Comparison of ENCODE assay signal across 14 cellular contexts in genomic region chr6:108167449-108167903, GRCh38. TPM values are rescaled to one million over a fixed set of nuclear protein-coding genes. Genes with fewer than 3 reads are reported as not detected.
DNase-seq lines count a peak whose midpoint lies in the region; ATAC-seq, FAIRE-seq and TF ChIP-seq lines count a peak whose summit lies in the region.
"Had no signal": no experiment of that assay in that cellular context is flagged by ENCODE, and none has a peak within 500 bp of the region (broad histone marks: within the 10 kb centered on the region; RNA-seq: fewer than 3 reads in every experiment).

No MANE protein-coding gene starts in this region.

- intact Hi-C loops in endothelial cell of umbilical vein (cut with micrococcal nuclease) (loop anchor here (5.0 kb wide), 1 partner anchor 325 kb away; no protein-coding TSS in a partner anchor), stomach (cut with DNase I; ENCODE audit: low total_unique reads) (no loop called here)

- in situ Hi-C loops in GM13977 (cut with MboI; ENCODE audit: low pct_unique_long_range_greater_than_20kb, low sequenced_read_pairs, unreplicated experiment), result no loop called here

- peak overlapping the region; percentile 70 for H3K23ac ChIP-seq in neuronal stem cell (ENCODE audit: low read depth, low read length, poor library complexity)

- peak overlapping the region; percentile 95 for H2BK12ac ChIP-seq in neuronal stem cell (ENCODE audit: low read length)

- no peak overlapping the region for H3K14ac ChIP-seq in neuronal stem cell (ENCODE audit: low read length)

- H3K9me3 Mint-ChIP-seq in WTC11, result no peaks in the 10 kb centered on the region

- DNase-seq in GM13977 (ENCODE audit: low spot score), result peak; percentile 45
- peak; percentile 62 for DNase-seq in WTC11 (ENCODE audit: low spot score)
- no peak for DNase-seq in endothelial cell of umbilical vein (ENCODE audit: low read depth, low spot score)
- peak; percentile 48 for DNase-seq in neuronal stem cell (ENCODE audit: low spot score)
- no peak for DNase-seq in NCI-H187 (lab: John Stamatoyannopoulos, UW)
- no peak for DNase-seq in stomach
- DNase-seq: activated effector memory CD4-positive, alpha-beta T cell treated with Interleukin-2 at 50 U/mL for 16 hours; DMS 273 treated with DMSO at 0.1 percent for 48 hours; stimulated activated naive CD4-positive, alpha-beta T cell; SW 1271 had no signal

- H2BK5ac ChIP-seq in neuronal stem cell (ENCODE audit: low read length), result peak overlapping the region; percentile 89

- no peaks in the 10 kb centered on the region for H3K79me1 ChIP-seq in neuronal stem cell (ENCODE audit: low read depth, low read length)

- no peak overlapping the region for H3K4me2 ChIP-seq in endothelial cell of umbilical vein (ENCODE audit: insufficient read depth, low read length)
- peak overlapping the region; percentile 55 for H3K4me2 ChIP-seq in neuronal stem cell (ENCODE audit: insufficient read depth, low read length, poor library complexity, severe bottlenecking)

- H3K4ac ChIP-seq in neuronal stem cell (ENCODE audit: low read length), result peak overlapping the region; percentile 53

- no peak overlapping the region for H4K8ac ChIP-seq in neuronal stem cell (ENCODE audit: low read depth, low read length)

- H4K91ac ChIP-seq in neuronal stem cell (ENCODE audit: low read depth, low read length, poor library complexity), result peak overlapping the region; percentile 46

- peak overlapping the region; percentile 59 for H3K4me3 Mint-ChIP-seq in WTC11

- ATAC-seq in WTC11, result peak; percentile 2
- no peak for ATAC-seq in HG02571 (IDR thresholded peaks at IDR 0.05; ENCODE audit: unreplicated experiment)

- H2AFZ ChIP-seq in endothelial cell of umbilical vein (ENCODE audit: low read depth, low read length), result no peak overlapping the region
- peak overlapping the region; percentile 87 for H2AFZ ChIP-seq in neuronal stem cell (ENCODE audit: low read length)

- no peaks in the 10 kb centered on the region for H4K20me1 ChIP-seq in endothelial cell of umbilical vein (replicated peaks; ENCODE audit: control insufficient read depth, extremely low read depth, insufficient read depth, low read length)

- no peak for FAIRE-seq in endothelial cell of umbilical vein (lab: Jason Lieb, UNC)

- H2AK5ac ChIP-seq in neuronal stem cell (ENCODE audit: low read depth, low read length), result no peak overlapping the region

- 0 out of 2 replicates have a peak, but pooled peaks cover 3% of the 10 kb centered on the region for H3K36me3 Mint-ChIP-seq in WTC11

- peaks cover 63% of the 10 kb centered on the region for H3K4me1 Mint-ChIP-seq in WTC11

- peaks cover 100% of the 10 kb centered on the region for H3K27me3 Mint-ChIP-seq in WTC11 (ENCODE audit: low read depth)

- H3K27ac Mint-ChIP-seq in WTC11, result no peak overlapping the region

- H3K27ac ChIP-seq in endothelial cell of umbilical vein (ENCODE audit: insufficient read depth, low read depth, low read length) (no peak overlapping the region), neuronal stem cell (replicated peaks; ENCODE audit: low read length) (no peak overlapping the region), stomach (no peak overlapping the region)
- H3K27ac ChIP-seq: left lung, skin epidermis had no signal

- BruUV-seq in endothelial cell of umbilical vein (replicated peaks; lab: Mats Ljungman, UMichigan), result no TSS peak

- no peak for TF ChIP-seq CTCF in GM13977 (IDR thresholded peaks at IDR 0.05; ENCODE audit: extremely low read depth, insufficient read depth, missing control alignments)
- no peak for TF ChIP-seq CTCF in WTC11 (IDR thresholded peaks at IDR 0.05)
- TF ChIP-seq CTCF in endothelial cell of umbilical vein (IDR thresholded peaks at IDR 0.05; ENCODE audit: extremely low read depth in 1 of 2, insufficient read depth in 1 of 2, low read depth in 1 of 2, low read length in 2 of 2), result no peak
- no peak for TF ChIP-seq CTCF in stomach (IDR thresholded peaks at IDR 0.05)

- no CpG with 5 or more reads among the region's 28 CpGs for WGBS in neuronal stem cell (ENCODE audit: extremely low coverage in 2 of 2, insufficient read length in 2 of 2, insufficient replicate concordance in 1 of 2), 2 donors
- WGBS in stomach, 5 donors, result 16 to 26% (median 18%) methylated on average over 17 to 28 of the region's 28 CpGs

- H3K9ac ChIP-seq in endothelial cell of umbilical vein (replicated peaks; ENCODE audit: extremely low read depth, insufficient read depth, low read length) (no peak overlapping the region), neuronal stem cell (ENCODE audit: low read depth, low read length, poor library complexity) (peak overlapping the region; percentile 71)

- peaks cover 97 to 100% of the 10 kb centered on the region in 2 experiments for H3K27me3 ChIP-seq in endothelial cell of umbilical vein (ENCODE audit: control insufficient read depth in 2 of 2, insufficient read depth in 2 of 2, low read length in 2 of 2)
- H3K27me3 ChIP-seq in neuronal stem cell (ENCODE audit: control insufficient read depth in 3 of 3, insufficient read depth in 3 of 3, low read depth in 1 of 3, low read length in 3 of 3), result peaks cover 60 to 100% (median 100%) of the 10 kb centered on the region in 3 experiments
- H3K27me3 ChIP-seq in stomach, result peaks cover 64 to 100% (median 99%) of the 10 kb centered on the region in 3 donors

- TF ChIP-seq EP300 in stomach (IDR thresholded peaks at IDR 0.05), result no peak

- H3K4me1 ChIP-seq in endothelial cell of umbilical vein (ENCODE audit: control insufficient read depth, extremely low read depth, insufficient read depth, low read length) (peaks cover 4% of the 10 kb centered on the region), neuronal stem cell (ENCODE audit: control insufficient read depth in 2 of 2, insufficient read depth in 1 of 2, low read depth in 1 of 2, low read length in 2 of 2) (peaks cover 34 to 53% of the 10 kb centered on the region in 2 donors), stomach (peaks cover 47 to 81% (median 65%) of the 10 kb centered on the region in 4 donors)

- POLR2A ChIA-PET in WTC11 (lab: Charles Lee) (no interaction called here), endothelial cell of umbilical vein (lab: Charles Lee) (no interaction called here)

- no peaks in the 10 kb centered on the region for H3K79me2 ChIP-seq in endothelial cell of umbilical vein (ENCODE audit: control insufficient read depth, insufficient read depth, low read length)

- H2BK120ac ChIP-seq in neuronal stem cell (ENCODE audit: low read depth, low read length), result peak overlapping the region; percentile 53

- CTCF ChIA-PET in WTC11 (lab: Charles Lee) (interaction anchor here (1.5 to 7.3 kb wide), 4 partner anchors 8 to 53 kb away, joined by 5 to 42 read pairs (median 9); no protein-coding TSS in a partner anchor), endothelial cell of umbilical vein (lab: Charles Lee) (interaction anchor here (1.8 kb wide), 1 partner anchor 9 kb away, joined by 6 read pairs; no protein-coding TSS in a partner anchor)

- H2BK15ac ChIP-seq in neuronal stem cell (ENCODE audit: low read length), result peak overlapping the region; percentile 64

- peak overlapping the region; percentile 98 for H3K18ac ChIP-seq in neuronal stem cell (ENCODE audit: low read length)

- H3K36me3 ChIP-seq in endothelial cell of umbilical vein (ENCODE audit: control insufficient read depth in 2 of 2, extremely low read depth in 1 of 2, insufficient read depth in 2 of 2, low read length in 2 of 2) (no peaks in the 10 kb centered on the region), neuronal stem cell (replicated peaks in 1 of 2; ENCODE audit: control insufficient read depth in 2 of 2, insufficient read depth in 2 of 2, low read length in 2 of 2) (no peaks in the 10 kb centered on the region), stomach (no peaks in the 10 kb centered on the region)
- H3K36me3 ChIP-seq: left lung had no signal

- H3K9me3 ChIP-seq in endothelial cell of umbilical vein (replicated peaks; ENCODE audit: control insufficient read depth, insufficient read depth, low read length), result no peaks in the 10 kb centered on the region
- H3K9me3 ChIP-seq in neuronal stem cell (replicated peaks in 1 of 2; ENCODE audit: control insufficient read depth in 2 of 2, insufficient read depth in 1 of 2, low read depth in 1 of 2, low read length in 2 of 2), result peaks cover 0 to 2% of the 10 kb centered on the region in 2 donors
- peaks cover 0 to 8% (median 0%) of the 10 kb centered on the region in 4 donors for H3K9me3 ChIP-seq in stomach
- H3K9me3 ChIP-seq: left lung had no signal

- no peaks in the 10 kb centered on the region for H3K9me1 ChIP-seq in endothelial cell of umbilical vein (replicated peaks; ENCODE audit: control insufficient read depth, extremely low read depth, insufficient read depth, low read length)

- TF ChIP-seq POLR2A in endothelial cell of umbilical vein (IDR thresholded peaks at IDR 0.05; ENCODE audit: low read depth, low read length) (no peak), stomach (IDR thresholded peaks at IDR 0.05) (no peak)

- dilution Hi-C loops in endothelial cell of umbilical vein (cut with MboI; ENCODE audit: extremely low pct_ligation_motif_present, low sequenced_read_pairs), result no loop called here

- H3K4me3 ChIP-seq in endothelial cell of umbilical vein (replicated peaks in 1 of 3; ENCODE audit: insufficient read depth in 1 of 3, low read depth in 1 of 3, low read length in 3 of 3), result no peak overlapping the region
- peak overlapping the region; percentile 37 to 63 for H3K4me3 ChIP-seq in neuronal stem cell (ENCODE audit: low read length in 2 of 2)
- H3K4me3 ChIP-seq in stomach, result peak overlapping the region in 2 of 4 donors; percentile 15 to 20

TF ChIP-seq in WTC11, 78 proteins besides CTCF, POLR2A, EP300 and RAD21 (continues in another document):
- no peak for TF ChIP-seq ZNF423 (CRISPR knock-in tag; IDR thresholded peaks at IDR 0.05)
- TF ChIP-seq CBFB (CRISPR knock-in tag; IDR thresholded peaks at IDR 0.05; ENCODE audit: low read depth), result no peak
- TF ChIP-seq SP1 (CRISPR knock-in tag; conservative IDR thresholded peaks at IDR 0.05), result 0 out of 2 replicates have a peak, but pooled peaks have one; percentile 27

TF ChIP-seq in endothelial cell of umbilical vein, 7 proteins besides CTCF, POLR2A, EP300 and RAD21:
- TF ChIP-seq JUN (IDR thresholded peaks at IDR 0.05; ENCODE audit: borderline replicate concordance, insufficient read depth, insufficient read length, low read depth) (no peak), MYC (IDR thresholded peaks at IDR 0.05; ENCODE audit: low read depth, low read length) (no peak), EZH2 (IDR thresholded peaks at IDR 0.05; ENCODE audit: borderline replicate concordance, low read depth, low read length, severe bottlenecking) (peak; percentile 9)

RNA-seq across cellular contexts. Expression of gene NR2E1, which starts 1.7 kb away (rescaled TPM):
- total RNA-seq in WTC11 (2021) (not detected in 3 replicates), endothelial cell of umbilical vein (not detected in 2 replicates), stomach (not detected)
- polyA plus RNA-seq in endothelial cell of umbilical vein (not detected in 2 replicates), stomach (not detected)
- polyA plus RNA-seq in endothelial cell of umbilical vein (2011; cell fraction: cytosol; rRNA removed), result not detected in 2 replicates
- not detected in 2 replicates for polyA plus RNA-seq in endothelial cell of umbilical vein (2011; cell fraction: nucleus; rRNA removed)
- not detected in 2 replicates for polyA plus RNA-seq in endothelial cell of umbilical vein (2012)
- not detected in 2 replicates for polyA minus RNA-seq in endothelial cell of umbilical vein
- polyA minus RNA-seq in endothelial cell of umbilical vein (2011; cell fraction: cytosol; rRNA and poly(A)+ RNA removed), result not detected
- not detected in 2 replicates for polyA minus RNA-seq in endothelial cell of umbilical vein (2011; cell fraction: nucleus; rRNA and poly(A)+ RNA removed)
- 0.45 TPM for polyA plus RNA-seq in neuronal stem cell (2013, experiment 1 of 2)
- polyA plus RNA-seq in neuronal stem cell (2013, experiment 2 of 2), result 0.42 TPM
- total RNA-seq: left lung, MCF 10A had no signal

Comparison
In these comparisons a context has a peak if more than half of its experiments do, and no peak if none do; other contexts are left out.
1. DNase-seq: peak in GM13977 (single experiment), WTC11 (single experiment) and neuronal stem cell (single experiment); none in endothelial cell of umbilical vein (single experiment), NCI-H187 (0 of 2) and stomach (single experiment).
2. H3K4me3 ChIP-seq: peak in neuronal stem cell (2 of 2); none in endothelial cell of umbilical vein (0 of 3).